13 cellular contexts compared by ENCODE assay signal in genomic region chr14:90275455-90275814, GRCh38. TPM values are rescaled to one million over a fixed set of nuclear protein-coding genes. Genes with fewer than 3 reads are reported as not detected.
DNase-seq lines count a peak whose midpoint lies in the region; ATAC-seq and TF ChIP-seq lines count a peak whose summit lies in the region.
"Had no signal": no experiment of that assay in that cellular context is flagged by ENCODE, and none has a peak within 500 bp of the region (broad histone marks: within the 10 kb centered on the region; RNA-seq: fewer than 3 reads in every experiment).

No MANE protein-coding gene starts in this region.

- H3K4me3 Mint-ChIP-seq in activated T-cell treated with anti-CD3 and anti-CD28 coated beads, Interleukin-2, amount 50 U/mL, for 4 hours: peak overlapping the region; percentile 37
- peak overlapping the region; percentile 22 for H3K4me3 Mint-ChIP-seq in activated T-helper 1 cell treated with anti-CD3 and anti-CD28 coated beads, Interleukin-12 subunit alpha, Interleukin-12 subunit beta, Interleukin-2, Interleukin-4 antibody, amounts not matched to agents 30 ng/mL and 10 ng/mL and 1 ng/mL, durations not matched to agents 14 hours and 24 hours and 36 hours
- H3K4me3 Mint-ChIP-seq in glutamatergic neuron (ENCODE audit: unreplicated experiment): no peak overlapping the region
- H3K4me3 Mint-ChIP-seq in stimulated activated naive CD8-positive, alpha-beta T cell treated with anti-CD3 and anti-CD28 coated beads, Interleukin-15, amount 100 ng/mL, for 72 hours: no peak overlapping the region
- H3K4me3 Mint-ChIP-seq: nephron had no signal

- TF ChIP-seq CTCF in glutamatergic neuron (IDR thresholded peaks at IDR 0.05; ENCODE audit: partially characterized antibody, unreplicated experiment): no peak
- TF ChIP-seq CTCF in PC-9 (conservative IDR thresholded peaks at IDR 0.05): no peak
- no peak for TF ChIP-seq CTCF in foreskin fibroblast (IDR thresholded peaks at IDR 0.05; ENCODE audit: low read depth, low read length)

- H2AFZ ChIP-seq in PC-9: no peak overlapping the region

- H3K4me3 ChIP-seq in PC-9 (no peak overlapping the region), foreskin fibroblast (ENCODE audit: low read depth in 1 of 2, low read length in 2 of 2) (no peak overlapping the region)
- H3K4me3 ChIP-seq: colonic mucosa had no signal

- no peaks in the 10 kb centered on the region for H3K4me1 ChIP-seq in PC-9 (replicated peaks; ENCODE audit: insufficient read depth)
- H3K4me1 ChIP-seq: colonic mucosa, foreskin keratinocyte had no signal

- POLR2A ChIA-PET in PC-9 (lab: Charles Lee; ENCODE audit: unreplicated experiment): no interaction called here

- no peak overlapping the region for H3K4me2 ChIP-seq in PC-9

- no peak overlapping the region for H3K27ac ChIP-seq in PC-9
- H3K27ac ChIP-seq: colonic mucosa, foreskin keratinocyte had no signal

- H3K36me3 Mint-ChIP-seq in activated T-cell treated with anti-CD3 and anti-CD28 coated beads, Interleukin-2, amount 50 U/mL, for 4 hours (ENCODE audit: insufficient read depth): peaks cover 19% of the 10 kb centered on the region
- H3K36me3 Mint-ChIP-seq in activated T-helper 1 cell treated with anti-CD3 and anti-CD28 coated beads, Interleukin-12 subunit alpha, Interleukin-12 subunit beta, Interleukin-2, Interleukin-4 antibody, amounts not matched to agents 30 ng/mL and 10 ng/mL and 1 ng/mL, durations not matched to agents 14 hours and 24 hours and 36 hours (ENCODE audit: low read depth): peaks cover 23% of the 10 kb centered on the region
- H3K36me3 Mint-ChIP-seq in glutamatergic neuron (ENCODE audit: unreplicated experiment): no peaks in the 10 kb centered on the region

- H3K27me3 Mint-ChIP-seq in activated T-cell treated with anti-CD3 and anti-CD28 coated beads, Interleukin-2, amount 50 U/mL, for 4 hours (ENCODE audit: low read depth): no peaks in the 10 kb centered on the region
- no peaks in the 10 kb centered on the region for H3K27me3 Mint-ChIP-seq in activated T-helper 1 cell treated with anti-CD3 and anti-CD28 coated beads, Interleukin-12 subunit alpha, Interleukin-12 subunit beta, Interleukin-2, Interleukin-4 antibody, amounts not matched to agents 30 ng/mL and 10 ng/mL and 1 ng/mL, durations not matched to agents 14 hours and 24 hours and 36 hours (ENCODE audit: insufficient read depth)
- peaks cover 4% of the 10 kb centered on the region for H3K27me3 Mint-ChIP-seq in glutamatergic neuron (ENCODE audit: unreplicated experiment)
- no peaks in the 10 kb centered on the region for H3K27me3 Mint-ChIP-seq in stimulated activated naive CD8-positive, alpha-beta T cell treated with anti-CD3 and anti-CD28 coated beads, Interleukin-15, amount 100 ng/mL, for 72 hours

- H3K9me3 ChIP-seq in PC-9 (ENCODE audit: insufficient read depth, low read depth): no peaks in the 10 kb centered on the region
- H3K9me3 ChIP-seq: colonic mucosa had no signal

- H3K9me2 ChIP-seq in PC-9 (ENCODE audit: insufficient read depth): no peaks in the 10 kb centered on the region

- H4K20me1 ChIP-seq in PC-9 (ENCODE audit: insufficient read depth): no peaks in the 10 kb centered on the region; the same call in 1 of the 2 replicates

- no peaks in the 10 kb centered on the region for H3K27me3 ChIP-seq in PC-9 (ENCODE audit: insufficient read depth, low read depth)
- H3K27me3 ChIP-seq: colonic mucosa, foreskin keratinocyte had no signal

- DNase-seq in activated T-cell treated with anti-CD3 and anti-CD28 coated beads, Interleukin-2, amount 50 U/mL, for 4 hours: no peak
- DNase-seq in activated T-cell treated with anti-CD3 and anti-CD28 coated beads for 4 hours (no peak), glutamatergic neuron (no peak), PC-9 (no peak), foreskin fibroblast (no peak)
- no peak for DNase-seq in activated T-helper 1 cell treated with anti-CD3 and anti-CD28 coated beads, Interleukin-12 subunit alpha, Interleukin-12 subunit beta, Interleukin-2, Interleukin-4 antibody, amounts not matched to agents 30 ng/mL and 10 ng/mL and 1 ng/mL, durations not matched to agents 14 hours and 24 hours and 36 hours (ENCODE audit: low spot score)
- no peak for DNase-seq in stimulated activated naive CD8-positive, alpha-beta T cell treated with anti-CD3 and anti-CD28 coated beads, Interleukin-15, amount 100 ng/mL, for 72 hours
- DNase-seq: colonic mucosa, kidney, small intestine had no signal

- peak; percentile 14 to 35 for ATAC-seq in activated T-cell treated with anti-CD3 and anti-CD28 coated beads, Interleukin-2, amount 50 U/mL, for 4 hours
- peak; percentile 10 for ATAC-seq in stimulated activated naive CD8-positive, alpha-beta T cell treated with anti-CD3 and anti-CD28 coated beads, Interleukin-15, amount 100 ng/mL, for 72 hours
- no peak for ATAC-seq in HG03139 (IDR thresholded peaks at IDR 0.05; ENCODE audit: unreplicated experiment)

- no peaks in the 10 kb centered on the region for H3K9me3 Mint-ChIP-seq in activated T-cell treated with anti-CD3 and anti-CD28 coated beads, Interleukin-2, amount 50 U/mL, for 4 hours
- H3K9me3 Mint-ChIP-seq in activated T-helper 1 cell treated with anti-CD3 and anti-CD28 coated beads, Interleukin-12 subunit alpha, Interleukin-12 subunit beta, Interleukin-2, Interleukin-4 antibody, amounts not matched to agents 30 ng/mL and 10 ng/mL and 1 ng/mL, durations not matched to agents 14 hours and 24 hours and 36 hours: no peaks in the 10 kb centered on the region
- H3K9me3 Mint-ChIP-seq in glutamatergic neuron (ENCODE audit: unreplicated experiment): peaks cover 18% of the 10 kb centered on the region
- H3K9me3 Mint-ChIP-seq in stimulated activated naive CD8-positive, alpha-beta T cell treated with anti-CD3 and anti-CD28 coated beads, Interleukin-15, amount 100 ng/mL, for 72 hours: no peaks in the 10 kb centered on the region
- H3K9me3 Mint-ChIP-seq: nephron had no signal

- 0 out of 2 replicates have a peak, but pooled peaks cover 7% of the 10 kb centered on the region for H3F3A ChIP-seq in PC-9 (ENCODE audit: insufficient read depth, low read depth)

- H3K4me1 Mint-ChIP-seq in activated T-cell treated with anti-CD3 and anti-CD28 coated beads, Interleukin-2, amount 50 U/mL, for 4 hours (ENCODE audit: low read depth): peaks cover 16% of the 10 kb centered on the region
- peaks cover 27% of the 10 kb centered on the region for H3K4me1 Mint-ChIP-seq in activated T-helper 1 cell treated with anti-CD3 and anti-CD28 coated beads, Interleukin-12 subunit alpha, Interleukin-12 subunit beta, Interleukin-2, Interleukin-4 antibody, amounts not matched to agents 30 ng/mL and 10 ng/mL and 1 ng/mL, durations not matched to agents 14 hours and 24 hours and 36 hours (ENCODE audit: low read depth)
- peaks cover 25% of the 10 kb centered on the region for H3K4me1 Mint-ChIP-seq in glutamatergic neuron (ENCODE audit: low read depth, unreplicated experiment)
- H3K4me1 Mint-ChIP-seq in stimulated activated naive CD8-positive, alpha-beta T cell treated with anti-CD3 and anti-CD28 coated beads, Interleukin-15, amount 100 ng/mL, for 72 hours: peaks cover 16% of the 10 kb centered on the region
- H3K4me1 Mint-ChIP-seq: nephron had no signal

- no TSS peak for BruUV-seq in PC-9 (replicated peaks; lab: Mats Ljungman, UMichigan)

- intact Hi-C loops in activated T-helper 1 cell treated with anti-CD3 and anti-CD28 coated beads, Interleukin-12 subunit alpha, Interleukin-12 subunit beta, Interleukin-2, Interleukin-4 antibody, amounts not matched to agents 30 ng/mL and 10 ng/mL and 1 ng/mL, durations not matched to agents 14 hours and 24 hours and 36 hours (cut with micrococcal nuclease): loop anchor here (2.0 kb wide), 1 partner anchor 19 kb away; the partner anchor contains the start of gene PSMC1
- intact Hi-C loops in PC-9 (cut with micrococcal nuclease; ENCODE audit: unreplicated experiment): no loop called here

- H3K36me3 ChIP-seq in PC-9 (ENCODE audit: low read depth): no peaks in the 10 kb centered on the region

- H3K79me2 ChIP-seq in PC-9 (ENCODE audit: low read depth): no peaks in the 10 kb centered on the region

- CTCF ChIA-PET in PC-9 (lab: Charles Lee): no interaction called here

- H3K27ac Mint-ChIP-seq in activated T-helper 1 cell treated with anti-CD3 and anti-CD28 coated beads, Interleukin-12 subunit alpha, Interleukin-12 subunit beta, Interleukin-2, Interleukin-4 antibody, amounts not matched to agents 30 ng/mL and 10 ng/mL and 1 ng/mL, durations not matched to agents 14 hours and 24 hours and 36 hours: peak overlapping the region; percentile 79
- peak overlapping the region; percentile 28 for H3K27ac Mint-ChIP-seq in glutamatergic neuron (ENCODE audit: unreplicated experiment)
- peak overlapping the region; percentile 72 to 88 for H3K27ac Mint-ChIP-seq in stimulated activated naive CD8-positive, alpha-beta T cell treated with anti-CD3 and anti-CD28 coated beads, Interleukin-15, amount 100 ng/mL, for 72 hours
- H3K27ac Mint-ChIP-seq: nephron had no signal

RNA-seq across cellular contexts. Expression of gene PSMC1, which starts 19.1 kb away (rescaled TPM):
- total RNA-seq in activated T-cell treated with anti-CD3 and anti-CD28 coated beads, Interleukin-2, amount 50 U/mL, for 4 hours: 100 to 1,000 TPM; 224 to 239 (median 227) TPM
- total RNA-seq in activated T-helper 1 cell treated with anti-CD3 and anti-CD28 coated beads, Interleukin-12 subunit alpha, Interleukin-12 subunit beta, Interleukin-2, Interleukin-4 antibody, amounts not matched to agents 30 ng/mL and 10 ng/mL and 1 ng/mL, durations not matched to agents 14 hours and 24 hours and 36 hours: 171 and 176 TPM in 2 replicates
- total RNA-seq in glutamatergic neuron (ENCODE audit: unreplicated experiment) (113 TPM), PC-9 (2021) (50.8 and 55.4 TPM in 2 replicates)

RNA-seq across cellular contexts. Expression of gene NRDE2, which starts 56.3 kb away (rescaled TPM):
- 10 to 100 TPM; 18.8 to 26.0 (median 23.8) TPM for total RNA-seq in activated T-cell treated with anti-CD3 and anti-CD28 coated beads, Interleukin-2, amount 50 U/mL, for 4 hours
- total RNA-seq in activated T-helper 1 cell treated with anti-CD3 and anti-CD28 coated beads, Interleukin-12 subunit alpha, Interleukin-12 subunit beta, Interleukin-2, Interleukin-4 antibody, amounts not matched to agents 30 ng/mL and 10 ng/mL and 1 ng/mL, durations not matched to agents 14 hours and 24 hours and 36 hours: 22.9 and 24.4 TPM in 2 replicates
- 22.4 TPM for total RNA-seq in glutamatergic neuron (ENCODE audit: unreplicated experiment)
- 6.5 and 10.1 TPM in 2 replicates for total RNA-seq in PC-9 (2021)

Comparison
In these comparisons a context has a peak if more than half of its experiments do, and no peak if none do; other contexts are left out.
1. H3K4me3 Mint-ChIP-seq: peak in activated T-cell treated with anti-CD3 and anti-CD28 coated beads, Interleukin-2, amount 50 U/mL, for 4 hours (single experiment) and activated T-helper 1 cell treated with anti-CD3 and anti-CD28 coated beads, Interleukin-12 subunit alpha, Interleukin-12 subunit beta, Interleukin-2, Interleukin-4 antibody, amounts not matched to agents 30 ng/mL and 10 ng/mL and 1 ng/mL, durations not matched to agents 14 hours and 24 hours and 36 hours (single experiment); none in glutamatergic neuron (single experiment) and stimulated activated naive CD8-positive, alpha-beta T cell treated with anti-CD3 and anti-CD28 coated beads, Interleukin-15, amount 100 ng/mL, for 72 hours (0 of 2).
2. H3K27ac Mint-ChIP-seq: peak in every context shown above with its lines; median percentile 80 in stimulated activated naive CD8-positive, alpha-beta T cell treated with anti-CD3 and anti-CD28 coated beads, Interleukin-15, amount 100 ng/mL, for 72 hours; 79 in activated T-helper 1 cell treated with anti-CD3 and anti-CD28 coated beads, Interleukin-12 subunit alpha, Interleukin-12 subunit beta, Interleukin-2, Interleukin-4 antibody, amounts not matched to agents 30 ng/mL and 10 ng/mL and 1 ng/mL, durations not matched to agents 14 hours and 24 hours and 36 hours; 28 in glutamatergic neuron.